ENCODE assay signal across 9 cellular contexts in the genomic region with DNA sequence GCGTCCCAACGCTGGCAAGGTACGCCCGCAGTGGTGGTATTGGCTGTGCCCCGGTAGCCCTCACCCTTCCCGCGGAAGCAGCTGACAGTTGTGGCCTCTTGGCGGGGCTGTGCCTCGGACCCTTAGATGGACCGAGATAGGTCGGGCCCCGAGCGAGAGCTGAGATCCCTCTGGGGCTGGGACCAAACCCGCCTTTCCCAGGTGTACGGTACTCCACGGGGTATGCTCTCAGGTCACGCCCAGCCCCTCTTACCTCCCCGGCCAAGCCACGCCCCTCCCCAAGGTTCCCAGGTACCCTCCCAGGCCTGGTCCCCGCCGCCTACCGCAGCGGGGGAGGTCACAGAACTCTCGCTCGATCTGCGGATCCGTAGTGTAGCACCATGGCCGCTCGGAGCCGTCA. TPM values are rescaled to one million over a fixed set of nuclear protein-coding genes. Genes with fewer than 3 reads are reported as not detected.
DNase-seq lines count a peak whose midpoint lies in the region; ATAC-seq, FAIRE-seq and TF ChIP-seq lines count a peak whose summit lies in the region.
"Not testable (repeated sequence)": the region's sequence is repeated elsewhere in the genome, so short reads cannot be mapped to it uniquely, and the experiment has no call there.
"Had no signal": no experiment of that assay in that cellular context is flagged by ENCODE, and none has a peak within 500 bp of the region (broad histone marks: within the 10 kb centered on the region; RNA-seq: fewer than 3 reads in every experiment).

No MANE protein-coding gene starts in this region.

- not testable (repeated sequence) for H3K4me2 ChIP-seq in endothelial cell of umbilical vein (ENCODE audit: insufficient read depth, low read length)

- not testable (repeated sequence) for H3K27me3 Mint-ChIP-seq in activated CD4-positive, alpha-beta T cell treated with anti-CD3 and anti-CD28 coated beads for 36 hours; activated naive CD8-positive, alpha-beta T cell treated with anti-CD3 and anti-CD28 coated beads for 36 hours

- FAIRE-seq in endothelial cell of umbilical vein (lab: Jason Lieb, UNC) = peak; percentile 37

- H3K27me3 ChIP-seq in H7 (ENCODE audit: control insufficient read depth, insufficient read depth, low read length); endothelial cell of umbilical vein (ENCODE audit: control insufficient read depth in 2 of 2, insufficient read depth in 2 of 2, low read length in 2 of 2); iPS DF 6.9 (ENCODE audit: control insufficient read depth, insufficient read depth, low read length); mucosa of rectum (ENCODE audit: control insufficient read depth in 2 of 2, insufficient read depth in 2 of 2, low read length in 2 of 2): not testable (repeated sequence)

- POLR2A ChIA-PET in activated CD4-positive, alpha-beta T cell treated with anti-CD3 and anti-CD28 coated beads for 36 hours (lab: Charles Lee); endothelial cell of umbilical vein (lab: Charles Lee): not testable (repeated sequence)

- TF ChIP-seq POLR2A in endothelial cell of umbilical vein (IDR thresholded peaks at IDR 0.05; ENCODE audit: low read depth, low read length) = not testable (repeated sequence)

- dilution Hi-C loops in endothelial cell of umbilical vein (cut with MboI; ENCODE audit: extremely low pct_ligation_motif_present, low sequenced_read_pairs) = not testable (repeated sequence)

- TF ChIP-seq CTCF in endothelial cell of umbilical vein (IDR thresholded peaks at IDR 0.05; ENCODE audit: extremely low read depth in 1 of 2, insufficient read depth in 1 of 2, low read depth in 1 of 2, low read length in 2 of 2) = not testable (repeated sequence)

- WGBS in iPS DF 6.9 (ENCODE audit: insufficient coverage, insufficient read length) = no CpG with 5 or more reads among the region's 30 CpGs

- intact Hi-C loops in activated CD4-positive, alpha-beta T cell treated with anti-CD3 and anti-CD28 coated beads for 36 hours (cut with DNase I, micrococcal nuclease) = loop anchor here in 1 of 2 experiments (5.0 kb wide), 1 partner anchor 671 kb away; the partner anchor contains the start of gene TMEM115
- intact Hi-C loops in endothelial cell of umbilical vein (cut with micrococcal nuclease) = not testable (repeated sequence)

- DNase-seq in H7 (peak; percentile 89), iPS DF 6.9 (ENCODE audit: low read depth, low spot score) (peak; percentile 73), ureter (ENCODE audit: low spot score) (peak; percentile 59)
- peak; percentile 49 for DNase-seq in activated CD4-positive, alpha-beta T cell treated with anti-CD3 and anti-CD28 coated beads for 36 hours
- DNase-seq in activated naive CD8-positive, alpha-beta T cell treated with anti-CD3 and anti-CD28 coated beads for 36 hours = peak; percentile 25
- DNase-seq in endothelial cell of umbilical vein (ENCODE audit: low read depth, low spot score) = not testable (repeated sequence)

- H3K4me3 ChIP-seq in H7 (ENCODE audit: insufficient read depth, low read depth, low read length) = peak overlapping the region; percentile 52
- H3K4me3 ChIP-seq in endothelial cell of umbilical vein (replicated peaks in 1 of 3; ENCODE audit: insufficient read depth in 1 of 3, low read depth in 1 of 3, low read length in 3 of 3) = peak overlapping the region in 1 of 3 experiments; percentile 33
- peak overlapping the region; percentile 36; the same call in 1 of the 2 replicates for H3K4me3 ChIP-seq in iPS DF 6.9 (ENCODE audit: low read length)
- H3K4me3 ChIP-seq in mucosa of rectum (ENCODE audit: low read length in 2 of 2) = peak overlapping the region; percentile 43 to 62
- peak overlapping the region in 6 of 7 experiments; percentile 4 to 40 (median 32) for H3K4me3 ChIP-seq in skin epidermis

- H4K20me1 ChIP-seq in endothelial cell of umbilical vein (replicated peaks; ENCODE audit: control insufficient read depth, extremely low read depth, insufficient read depth, low read length) = not testable (repeated sequence)

- peak overlapping the region; percentile 43 for H3K4me3 Mint-ChIP-seq in activated CD4-positive, alpha-beta T cell treated with anti-CD3 and anti-CD28 coated beads for 36 hours
- H3K4me3 Mint-ChIP-seq in activated naive CD8-positive, alpha-beta T cell treated with anti-CD3 and anti-CD28 coated beads for 36 hours = peak overlapping the region; percentile 55

- H2AFZ ChIP-seq in endothelial cell of umbilical vein (ENCODE audit: low read depth, low read length) = not testable (repeated sequence)

- peaks cover 12% of the 10 kb centered on the region for H3K36me3 Mint-ChIP-seq in activated CD4-positive, alpha-beta T cell treated with anti-CD3 and anti-CD28 coated beads for 36 hours (ENCODE audit: low read depth)
- not testable (repeated sequence) for H3K36me3 Mint-ChIP-seq in activated naive CD8-positive, alpha-beta T cell treated with anti-CD3 and anti-CD28 coated beads for 36 hours

- not testable (repeated sequence) for H3K27ac Mint-ChIP-seq in activated CD4-positive, alpha-beta T cell treated with anti-CD3 and anti-CD28 coated beads for 36 hours; activated naive CD8-positive, alpha-beta T cell treated with anti-CD3 and anti-CD28 coated beads for 36 hours

- BruUV-seq in endothelial cell of umbilical vein (replicated peaks; lab: Mats Ljungman, UMichigan) = not testable (repeated sequence)

- H3K9ac ChIP-seq in endothelial cell of umbilical vein (replicated peaks; ENCODE audit: extremely low read depth, insufficient read depth, low read length) = not testable (repeated sequence)
- H3K9ac ChIP-seq in mucosa of rectum (ENCODE audit: low read depth in 1 of 2, low read length in 2 of 2) = peak overlapping the region in 1 of 2 donors; percentile 51

- H3K9me3 ChIP-seq in endothelial cell of umbilical vein (replicated peaks; ENCODE audit: control insufficient read depth, insufficient read depth, low read length); iPS DF 6.9 (ENCODE audit: control insufficient read depth, insufficient read depth, low read length); mucosa of rectum (ENCODE audit: control insufficient read depth in 2 of 2, low read length in 2 of 2): not testable (repeated sequence)

- CTCF ChIA-PET in activated CD4-positive, alpha-beta T cell treated with anti-CD3 and anti-CD28 coated beads for 36 hours (lab: Charles Lee); endothelial cell of umbilical vein (lab: Charles Lee): not testable (repeated sequence)

- not testable (repeated sequence) for H3K9me3 Mint-ChIP-seq in activated CD4-positive, alpha-beta T cell treated with anti-CD3 and anti-CD28 coated beads for 36 hours (ENCODE audit: low read depth); activated naive CD8-positive, alpha-beta T cell treated with anti-CD3 and anti-CD28 coated beads for 36 hours

- not testable (repeated sequence) for H3K27ac ChIP-seq in endothelial cell of umbilical vein (ENCODE audit: insufficient read depth, low read depth, low read length); iPS DF 6.9 (ENCODE audit: low read length); mucosa of rectum (ENCODE audit: low read depth in 2 of 2, low read length in 2 of 2)
- H3K27ac ChIP-seq in skin epidermis = peak overlapping the region in 5 of 21 experiments; percentile 17 to 62 (median 35)

- not testable (repeated sequence) for H3K9me1 ChIP-seq in endothelial cell of umbilical vein (replicated peaks; ENCODE audit: control insufficient read depth, extremely low read depth, insufficient read depth, low read length)

- not testable (repeated sequence) for H3K4me1 ChIP-seq in endothelial cell of umbilical vein (ENCODE audit: control insufficient read depth, extremely low read depth, insufficient read depth, low read length); iPS DF 6.9 (ENCODE audit: control insufficient read depth, insufficient read depth, low read length)
- H3K4me1 ChIP-seq in mucosa of rectum (ENCODE audit: control insufficient read depth in 2 of 2, insufficient read depth in 2 of 2, low read length in 2 of 2) = peaks cover 11 to 19% of the 10 kb centered on the region in 2 donors

- H3K36me3 ChIP-seq in H7 (replicated peaks; ENCODE audit: control insufficient read depth, insufficient read depth, low read length) = peaks cover 19% of the 10 kb centered on the region
- H3K36me3 ChIP-seq in endothelial cell of umbilical vein (ENCODE audit: control insufficient read depth in 2 of 2, extremely low read depth in 1 of 2, insufficient read depth in 2 of 2, low read length in 2 of 2) = not testable (repeated sequence)
- H3K36me3 ChIP-seq in iPS DF 6.9 (ENCODE audit: control insufficient read depth, insufficient read depth, low read length) = peaks cover 22% of the 10 kb centered on the region
- peaks cover 25 to 26% of the 10 kb centered on the region in 2 donors for H3K36me3 ChIP-seq in mucosa of rectum (ENCODE audit: control insufficient read depth in 2 of 2, insufficient read depth in 2 of 2, low read length in 2 of 2)

- H3K79me2 ChIP-seq in endothelial cell of umbilical vein (ENCODE audit: control insufficient read depth, insufficient read depth, low read length) = not testable (repeated sequence)

- H3K4me1 Mint-ChIP-seq in activated CD4-positive, alpha-beta T cell treated with anti-CD3 and anti-CD28 coated beads for 36 hours = peaks cover 27% of the 10 kb centered on the region
- peaks cover 21% of the 10 kb centered on the region for H3K4me1 Mint-ChIP-seq in activated naive CD8-positive, alpha-beta T cell treated with anti-CD3 and anti-CD28 coated beads for 36 hours

- peak; percentile 5 for ATAC-seq in activated CD4-positive, alpha-beta T cell treated with anti-CD3 and anti-CD28 coated beads for 36 hours

RNA-seq across cellular contexts. Expression of gene MST1, which starts 2.9 kb away (rescaled TPM):
- total RNA-seq in H7 (2014; rRNA removed; shearing (Covaris generic)) = 10.8 and 11.0 TPM in 2 replicates
- total RNA-seq in activated CD4-positive, alpha-beta T cell treated with anti-CD3 and anti-CD28 coated beads for 36 hours = 1 to 10 TPM; 8.7 to 9.7 TPM
- total RNA-seq in activated naive CD8-positive, alpha-beta T cell treated with anti-CD3 and anti-CD28 coated beads for 36 hours = 1 to 10 TPM; 6.7 to 8.4 TPM
- total RNA-seq in endothelial cell of umbilical vein (6.1 and 8.7 TPM in 2 replicates), ureter (16.6 TPM)
- 15.3 and 17.5 TPM in 2 replicates for polyA plus RNA-seq in endothelial cell of umbilical vein
- polyA plus RNA-seq in endothelial cell of umbilical vein (2011; cell fraction: cytosol; rRNA removed) = 2.3 and 3.7 TPM in 2 replicates
- 88.4 and 130 TPM in 2 replicates for polyA plus RNA-seq in endothelial cell of umbilical vein (2011; cell fraction: nucleus; rRNA removed)
- polyA plus RNA-seq in endothelial cell of umbilical vein (2012) = 5.2 and 7.7 TPM in 2 replicates
- 3.9 and 8.2 TPM in 2 replicates for polyA minus RNA-seq in endothelial cell of umbilical vein
- 3.5 TPM for polyA minus RNA-seq in endothelial cell of umbilical vein (2011; cell fraction: cytosol; rRNA and poly(A)+ RNA removed)
- 7.8 and 15.7 TPM in 2 replicates for polyA minus RNA-seq in endothelial cell of umbilical vein (2011; cell fraction: nucleus; rRNA and poly(A)+ RNA removed)

RNA-seq across cellular contexts. Expression of gene RNF123, which starts 3.0 kb away (rescaled TPM):
- 22.1 and 31.2 TPM in 2 replicates for total RNA-seq in H7 (2014; rRNA removed; shearing (Covaris generic))
- 10 to 100 TPM; 25.2 to 32.7 TPM for total RNA-seq in activated CD4-positive, alpha-beta T cell treated with anti-CD3 and anti-CD28 coated beads for 36 hours
- total RNA-seq in activated naive CD8-positive, alpha-beta T cell treated with anti-CD3 and anti-CD28 coated beads for 36 hours = 10 to 100 TPM; 32.4 to 35.5 TPM
- 43.4 and 51.0 TPM in 2 replicates for total RNA-seq in endothelial cell of umbilical vein
- 59.3 and 67.2 TPM in 2 replicates for polyA plus RNA-seq in endothelial cell of umbilical vein
- 33.3 and 36.7 TPM in 2 replicates for polyA plus RNA-seq in endothelial cell of umbilical vein (2011; cell fraction: cytosol; rRNA removed)
- 121 and 157 TPM in 2 replicates for polyA plus RNA-seq in endothelial cell of umbilical vein (2011; cell fraction: nucleus; rRNA removed)
- 21.4 and 22.2 TPM in 2 replicates for polyA plus RNA-seq in endothelial cell of umbilical vein (2012)
- polyA minus RNA-seq in endothelial cell of umbilical vein = 58.4 and 66.9 TPM in 2 replicates
- polyA minus RNA-seq in endothelial cell of umbilical vein (2011; cell fraction: cytosol; rRNA and poly(A)+ RNA removed) = 39.3 TPM
- polyA minus RNA-seq in endothelial cell of umbilical vein (2011; cell fraction: nucleus; rRNA and poly(A)+ RNA removed) = 44.3 and 55.8 TPM in 2 replicates
- 52.8 TPM for total RNA-seq in ureter

RNA-seq across cellular contexts. Expression of gene APEH, which starts 12.2 kb away (rescaled TPM):
- total RNA-seq in H7 (2014; rRNA removed; shearing (Covaris generic)) = 236 and 260 TPM in 2 replicates
- total RNA-seq in activated CD4-positive, alpha-beta T cell treated with anti-CD3 and anti-CD28 coated beads for 36 hours = 100 to 1,000 TPM; 110 to 137 TPM
- 100 to 1,000 TPM; 173 to 189 TPM for total RNA-seq in activated naive CD8-positive, alpha-beta T cell treated with anti-CD3 and anti-CD28 coated beads for 36 hours
- total RNA-seq in endothelial cell of umbilical vein (68.2 and 77.9 TPM in 2 replicates), ureter (152 TPM)
- polyA plus RNA-seq in endothelial cell of umbilical vein = 74.3 and 74.8 TPM in 2 replicates
- polyA plus RNA-seq in endothelial cell of umbilical vein (2011; cell fraction: cytosol; rRNA removed) = 59.0 and 62.5 TPM in 2 replicates
- polyA plus RNA-seq in endothelial cell of umbilical vein (2011; cell fraction: nucleus; rRNA removed) = 103 and 123 TPM in 2 replicates
- polyA plus RNA-seq in endothelial cell of umbilical vein (2012) = 58.7 and 62.8 TPM in 2 replicates
- polyA minus RNA-seq in endothelial cell of umbilical vein = 97.1 and 102 TPM in 2 replicates
- 160 TPM for polyA minus RNA-seq in endothelial cell of umbilical vein (2011; cell fraction: cytosol; rRNA and poly(A)+ RNA removed)
- polyA minus RNA-seq in endothelial cell of umbilical vein (2011; cell fraction: nucleus; rRNA and poly(A)+ RNA removed) = 38.7 and 41.6 TPM in 2 replicates

RNA-seq across cellular contexts. Expression of gene AMIGO3, which starts 33.1 kb away (rescaled TPM):
- 5.7 and 5.8 TPM in 2 replicates for total RNA-seq in H7 (2014; rRNA removed; shearing (Covaris generic))
- total RNA-seq in activated CD4-positive, alpha-beta T cell treated with anti-CD3 and anti-CD28 coated beads for 36 hours = under 1 TPM in 1 of 2 experiments, not detected in 1; 0.07 TPM
- total RNA-seq in activated naive CD8-positive, alpha-beta T cell treated with anti-CD3 and anti-CD28 coated beads for 36 hours = not detected
- total RNA-seq in endothelial cell of umbilical vein (0.21 TPM in 1 of 2 replicates, not detected in the other), ureter (not detected)
- 0.21 and 1.2 TPM in 2 replicates for polyA plus RNA-seq in endothelial cell of umbilical vein
- polyA plus RNA-seq in endothelial cell of umbilical vein (2011; cell fraction: cytosol; rRNA removed) = 0.38 TPM in 1 of 2 replicates, not detected in the other
- 2.6 and 4.0 TPM in 2 replicates for polyA plus RNA-seq in endothelial cell of umbilical vein (2011; cell fraction: nucleus; rRNA removed)
- 0.07 and 0.49 TPM in 2 replicates for polyA plus RNA-seq in endothelial cell of umbilical vein (2012)
- polyA minus RNA-seq in endothelial cell of umbilical vein = not detected in 2 replicates
- polyA minus RNA-seq in endothelial cell of umbilical vein (2011; cell fraction: cytosol; rRNA and poly(A)+ RNA removed) = 1.2 TPM
- 0.53 and 7.4 TPM in 2 replicates for polyA minus RNA-seq in endothelial cell of umbilical vein (2011; cell fraction: nucleus; rRNA and poly(A)+ RNA removed)
- total RNA-seq: uterus had no signal

RNA-seq across cellular contexts. Expression of gene GMPPB, which starts 37.4 kb away (rescaled TPM):
- total RNA-seq in H7 (2014; rRNA removed; shearing (Covaris generic)) = 24.6 and 43.5 TPM in 2 replicates
- total RNA-seq in activated CD4-positive, alpha-beta T cell treated with anti-CD3 and anti-CD28 coated beads for 36 hours = 10 to 100 TPM; 21.0 to 32.1 TPM
- 10 to 100 TPM; 43.0 to 43.6 TPM for total RNA-seq in activated naive CD8-positive, alpha-beta T cell treated with anti-CD3 and anti-CD28 coated beads for 36 hours
- total RNA-seq in endothelial cell of umbilical vein (52.5 and 54.5 TPM in 2 replicates), ureter (47.2 TPM)
- polyA plus RNA-seq in endothelial cell of umbilical vein = 61.2 and 62.0 TPM in 2 replicates
- polyA plus RNA-seq in endothelial cell of umbilical vein (2011; cell fraction: cytosol; rRNA removed) = 39.3 and 44.5 TPM in 2 replicates
- polyA plus RNA-seq in endothelial cell of umbilical vein (2011; cell fraction: nucleus; rRNA removed) = 55.6 and 60.5 TPM in 2 replicates
- 28.8 and 32.8 TPM in 2 replicates for polyA plus RNA-seq in endothelial cell of umbilical vein (2012)
- polyA minus RNA-seq in endothelial cell of umbilical vein = 44.0 and 55.3 TPM in 2 replicates
- polyA minus RNA-seq in endothelial cell of umbilical vein (2011; cell fraction: cytosol; rRNA and poly(A)+ RNA removed) = 12.7 TPM
- 26.7 and 32.8 TPM in 2 replicates for polyA minus RNA-seq in endothelial cell of umbilical vein (2011; cell fraction: nucleus; rRNA and poly(A)+ RNA removed)
